ENCODE assay signal across 18 cellular contexts in genomic region chr9:127178646-127179632, GRCh38. TPM values are rescaled to one million over a fixed set of nuclear protein-coding genes. Genes with fewer than 3 reads are reported as not detected.
DNase-seq lines count a peak whose midpoint lies in the region; ATAC-seq, FAIRE-seq and TF ChIP-seq lines count a peak whose summit lies in the region.
"Had no signal": no experiment of that assay in that cellular context is flagged by ENCODE, and none has a peak within 500 bp of the region (broad histone marks: within the 10 kb centered on the region; RNA-seq: fewer than 3 reads in every experiment).

No MANE protein-coding gene starts in this region.

- H3K4me3 ChIP-seq in pancreas = no peak overlapping the region
- H3K4me3 ChIP-seq: heart right ventricle had no signal

- 83 to 86% methylated on average over 12 of the region's 12 CpGs for WGBS in pancreas, 2 donors

- POLR2A ChIA-PET in WTC11 (lab: Charles Lee) = no interaction called here

- H3K27ac ChIP-seq in pancreas = no peak overlapping the region

- no peak for TF ChIP-seq CTCF in WTC11 (IDR thresholded peaks at IDR 0.05)
- no peak for TF ChIP-seq CTCF in pancreas (IDR thresholded peaks at IDR 0.05)

- intact Hi-C loops in left ventricle myocardium superior (cut with micrococcal nuclease) = no loop called here
- intact Hi-C loops in pancreas (cut with DNase I) = no loop called here

- TF ChIP-seq POLR2A in GM12891 (IDR thresholded peaks at IDR 0.05; ENCODE audit: low read depth, low read length) = no peak

- CTCF ChIA-PET in WTC11 (lab: Charles Lee) = interaction anchor here (0.8 to 1.8 kb wide), 5 partner anchors 16 to 285 kb away, joined by 3 to 8 read pairs (median 4); no protein-coding TSS in a partner anchor

- FAIRE-seq in GM12891 (lab: Jason Lieb, UNC) (peak; percentile 54), pancreas (lab: Jason Lieb, UNC) (no peak)

- H3K4me1 Mint-ChIP-seq in WTC11 = peaks cover 12% of the 10 kb centered on the region

- H3K4me3 Mint-ChIP-seq in WTC11 = no peak overlapping the region
- H3K4me3 Mint-ChIP-seq: CD14-positive monocyte had no signal

- no peaks in the 10 kb centered on the region for H3K27me3 ChIP-seq in pancreas
- H3K27me3 ChIP-seq: heart right ventricle had no signal

- no peaks in the 10 kb centered on the region for H3K4me1 ChIP-seq in pancreas

- H3K9me3 ChIP-seq in pancreas = no peaks in the 10 kb centered on the region
- H3K9me3 ChIP-seq: heart right ventricle had no signal

- peaks cover 0 to 8% (median 0%) of the 10 kb centered on the region in 3 donors for H3K36me3 ChIP-seq in pancreas

- H3K27me3 Mint-ChIP-seq in WTC11 (ENCODE audit: low read depth) = no peaks in the 10 kb centered on the region; the same call in 1 of the 2 replicates

- ATAC-seq in WTC11 = peak; percentile 23
- peak; percentile 9 for ATAC-seq in left ventricle myocardium superior
- peak in 3 of 4 donors; percentile 39 to 61 (median 57) for ATAC-seq in pancreas
- no peak for ATAC-seq in GM18498 (IDR thresholded peaks at IDR 0.05; ENCODE audit: unreplicated experiment)
- ATAC-seq: activated CD4-positive, CD25-positive, alpha-beta regulatory T cell treated with anti-CD3 and anti-CD28 coated beads, Interleukin-2, amount 50 U/mL, for 24 hours had no signal

- 0 out of 2 replicates have a peak overlapping the region, but pooled peaks have one; percentile 72 for H3K27ac Mint-ChIP-seq in WTC11
- H3K27ac Mint-ChIP-seq: CD14-positive monocyte had no signal

- DNase-seq in GM12891 (ENCODE audit: insufficient read length, low spot score) (no peak), WTC11 (ENCODE audit: low spot score) (peak; percentile 20), left ventricle myocardium superior (no peak), pancreas (peak in 1 of 6 donors; percentile 49), C1 segment of cervical spinal cord (lab: John Stamatoyannopoulos, UW) (no peak)
- no peak for DNase-seq in NK-92 treated with Interleukin-12 subunit alpha and Interleukin-12 subunit beta, amount 100 ng/mL, for 24 hours (lab: John Stamatoyannopoulos, UW)
- DNase-seq in effector CD4-positive, alpha-beta T cell = no peak
- DNase-seq: activated T-cell treated with anti-CD3 and anti-CD28 coated beads for 4 hours; GF-D8; Karpas-422; mammary epithelial cell; NCI-H2081; stimulated activated CD4-positive, alpha-beta T cell treated with anti-CD3 and anti-CD28 coated beads, Interleukin-4, amount 100 ng/mL, for 4 hours; stimulated activated naive CD8-positive, alpha-beta T cell treated with anti-CD3 and anti-CD28 coated beads, Interleukin-15, Interleukin-2, amounts not matched to agents 100 U/mL and 50 U/mL, for 24 hours had no signal

- no peaks in the 10 kb centered on the region for H3K9me3 Mint-ChIP-seq in WTC11

- H3K36me3 Mint-ChIP-seq in WTC11 = no peaks in the 10 kb centered on the region
- H3K36me3 Mint-ChIP-seq: CD14-positive monocyte had no signal

TF ChIP-seq in GM12891, 5 proteins besides CTCF, POLR2A, EP300 and RAD21:
- TF ChIP-seq SPI1 (IDR thresholded peaks at IDR 0.05; ENCODE audit: low read depth, low read length) (no peak), POLR2AphosphoS5 (IDR thresholded peaks at IDR 0.05; ENCODE audit: low read depth, low read length) (no peak), TAF1 (IDR thresholded peaks at IDR 0.05; ENCODE audit: low read depth, low read length) (no peak), PAX5 (IDR thresholded peaks at IDR 0.05; ENCODE audit: insufficient read depth, low read length, severe bottlenecking) (no peak), POU2F2 (IDR thresholded peaks at IDR 0.05; ENCODE audit: low read depth, low read length) (no peak)

TF ChIP-seq in WTC11, 78 proteins besides CTCF, POLR2A, EP300 and RAD21 (continues in another document):
- TF ChIP-seq E2F4 (CRISPR knock-in tag; IDR thresholded peaks at IDR 0.05; ENCODE audit: borderline replicate concordance, low read depth) = no peak
- no peak for TF ChIP-seq USF1 (CRISPR knock-in tag; IDR thresholded peaks at IDR 0.05)
- no peak for TF ChIP-seq ZSCAN18 (CRISPR knock-in tag; IDR thresholded peaks at IDR 0.05)
- TF ChIP-seq MLX (CRISPR knock-in tag; IDR thresholded peaks at IDR 0.05) = no peak
- no peak for TF ChIP-seq GTF2I (CRISPR knock-in tag; conservative IDR thresholded peaks at IDR 0.05)
- TF ChIP-seq ZMAT4 (CRISPR knock-in tag; IDR thresholded peaks at IDR 0.05) = no peak
- TF ChIP-seq ZNF281 (CRISPR knock-in tag; IDR thresholded peaks at IDR 0.05) = no peak
- no peak for TF ChIP-seq USF2 (CRISPR knock-in tag; IDR thresholded peaks at IDR 0.05)
- TF ChIP-seq CREM (CRISPR knock-in tag; IDR thresholded peaks at IDR 0.05) = no peak
- TF ChIP-seq TEAD1 (CRISPR knock-in tag; IDR thresholded peaks at IDR 0.05) = no peak
- TF ChIP-seq JAZF1 (CRISPR knock-in tag; IDR thresholded peaks at IDR 0.05) = no peak

RNA-seq across cellular contexts. Expression of gene ANGPTL2, which starts 56.5 kb away (rescaled TPM):
- 0.24 TPM for polyA plus RNA-seq in GM12891 (2012; ENCODE audit: low read depth, missing spikeins)
- total RNA-seq in WTC11 (2021) = 4.5 to 6.7 TPM (median 6.3 TPM) in 3 replicates
- 27.4 TPM for total RNA-seq in left ventricle myocardium superior
- total RNA-seq in pancreas = 1 to 10 TPM; 1.4 to 4.6 (median 2.6) TPM
- 1 to 10 TPM; 1.2 to 2.3 TPM for polyA plus RNA-seq in pancreas
- polyA plus RNA-seq: CD14-positive monocyte, mammary epithelial cell had no signal
